ENCODE assay signal across 8 cellular contexts in genomic region chr5:154857534-154858250, GRCh38. TPM values are rescaled to one million over a fixed set of nuclear protein-coding genes. Genes with fewer than 3 reads are reported as not detected.
DNase-seq lines count a peak whose midpoint lies in the region; ATAC-seq, FAIRE-seq and TF ChIP-seq lines count a peak whose summit lies in the region.

No MANE protein-coding gene starts in this region.

- peaks cover 2 to 15% of the 10 kb centered on the region in 2 donors for H3K4me1 ChIP-seq in kidney (ENCODE audit: control insufficient read depth in 1 of 2, insufficient read depth in 1 of 2, low read depth in 1 of 2, low read length in 2 of 2)

- no peaks in the 10 kb centered on the region for H3K9me3 ChIP-seq in kidney (ENCODE audit: control insufficient read depth in 1 of 2, low read length in 2 of 2)

- FAIRE-seq in kidney (lab: Jason Lieb, UNC): no peak

- no peaks in the 10 kb centered on the region for H3K36me3 ChIP-seq in kidney (ENCODE audit: control insufficient read depth in 1 of 2, insufficient read depth in 2 of 2, low read length in 2 of 2)

- TF ChIP-seq CTCF in kidney (IDR thresholded peaks at IDR 0.05; ENCODE audit: borderline replicate concordance, extremely low read depth, insufficient read depth): no peak

- intact Hi-C loops in kidney (cut with DNase I): no loop called here

- peak overlapping the region; percentile 91 to 92 for H3K4me3 ChIP-seq in kidney (ENCODE audit: low read length in 2 of 2)

- DNase-seq in AG08396 (ENCODE audit: low spot score) (peak; percentile 94), NCI-H226 (peak; percentile 94), cerebellar cortex (ENCODE audit: low spot score) (peak; percentile 96), kidney (peak; percentile 98)
- DNase-seq in stimulated activated CD4-positive, alpha-beta T cell treated with anti-CD3 and anti-CD28 coated beads, Interleukin-15, amount 100 ng/mL, for 1 hour (ENCODE audit: low read depth in 1 of 2, low spot score in 1 of 2): peak; percentile 64 to 73

- H3K9ac ChIP-seq in kidney (ENCODE audit: low read length in 2 of 2): peak overlapping the region in 1 of 2 donors; percentile 88

- H3K27ac ChIP-seq in kidney (ENCODE audit: low read depth in 2 of 2, low read length in 2 of 2): peak overlapping the region; percentile 94 to 98

- peak; percentile 65 for ATAC-seq in GM18909 (IDR thresholded peaks at IDR 0.05; ENCODE audit: poor library complexity, unreplicated experiment)
- peak; percentile 56 for ATAC-seq in HG03159 (IDR thresholded peaks at IDR 0.05; ENCODE audit: unreplicated experiment)
- ATAC-seq in activated CD4-positive, CD25-positive, alpha-beta regulatory T cell treated with anti-CD3 and anti-CD28 coated beads, Interleukin-2, amount 50 U/mL, for 24 hours: peak; percentile 44 to 52

RNA-seq across cellular contexts. Expression of gene CNOT8, which starts 0.7 kb away (rescaled TPM):
- 40.4 TPM for total RNA-seq in kidney
- 28.4 TPM for polyA plus RNA-seq in kidney (ENCODE audit: insufficient read depth, low read depth, low replicate concordance)

RNA-seq across cellular contexts. Expression of gene FAXDC2, which starts 7.3 kb away (rescaled TPM):
- total RNA-seq in kidney: 14.1 TPM
- 18.3 TPM for polyA plus RNA-seq in kidney (ENCODE audit: insufficient read depth, low read depth, low replicate concordance)

Comparison
In these comparisons a context has a peak if more than half of its experiments do, and no peak if none do; other contexts are left out.
1. Peak in every context shown above with its lines: DNase-seq, ATAC-seq, H3K4me3 ChIP-seq and H3K27ac ChIP-seq.